Comparison of ENCODE assay signal across 24 cellular contexts in the genomic region with DNA sequence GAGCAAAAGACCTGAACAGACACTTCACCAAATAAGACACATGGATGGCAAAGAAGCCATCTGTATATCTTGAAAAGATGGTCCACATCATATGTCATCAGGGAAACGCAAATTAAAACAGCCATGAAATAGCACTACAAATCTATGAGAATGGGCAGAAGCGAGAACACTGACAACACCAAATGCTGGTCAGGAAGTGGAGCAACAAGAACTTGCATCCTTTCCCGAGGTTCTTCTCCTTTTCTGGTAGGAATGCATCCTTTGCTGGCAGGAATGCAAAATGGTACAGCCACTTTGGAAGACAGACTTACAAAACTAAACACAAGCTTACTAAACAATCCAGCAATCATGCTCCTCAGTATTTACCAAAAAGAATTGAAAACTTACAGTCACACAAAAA.
"Had no signal": no experiment of that assay in that cellular context is flagged by ENCODE, and none has a peak within 500 bp of the region (broad histone marks: within the 10 kb centered on the region; RNA-seq: fewer than 3 reads in every experiment).

No MANE protein-coding gene starts in this region.

- H3K4me1 Mint-ChIP-seq: activated CD4-positive, alpha-beta T cell treated with anti-CD3 and anti-CD28 coated beads for 36 hours; activated T-helper 17 cell treated with anti-CD3 and anti-CD28 coated beads, Interleukin-2, amount 50 U/mL, for 72 hours; mesothelial cell of epicardium; nephron had no signal

- H3K27me3 Mint-ChIP-seq: activated CD4-positive, alpha-beta T cell treated with anti-CD3 and anti-CD28 coated beads for 36 hours; activated naive CD8-positive, alpha-beta T cell treated with anti-CD3 and anti-CD28 coated beads for 36 hours; activated T-cell treated with anti-CD3 and anti-CD28 coated beads, Interleukin-2, amount 50 U/mL, for 24 hours; activated T-helper 17 cell treated with anti-CD3 and anti-CD28 coated beads, Interleukin-2, amount 50 U/mL, for 72 hours; central memory CD8-positive, alpha-beta T cell had no signal

- DNase-seq: activated CD4-positive, alpha-beta T cell treated with anti-CD3 and anti-CD28 coated beads for 36 hours; activated CD4-positive, alpha-beta T cell treated with anti-CD3 and anti-CD28 coated beads, Interleukin-2, amount 50 U/mL, for 4 hours; activated CD8-positive, alpha-beta memory T cell treated with anti-CD3 and anti-CD28 coated beads for 24 hours; activated CD8-positive, alpha-beta memory T cell treated with anti-CD3 and anti-CD28 coated beads, Interleukin-2, amount 50 U/mL, for 4 hours; activated naive CD4-positive, alpha-beta T cell; activated naive CD8-positive, alpha-beta T cell treated with anti-CD3 and anti-CD28 coated beads for 36 hours; activated T-cell treated with anti-CD3 and anti-CD28 coated beads, Interleukin-2, amount 50 U/mL, for 24 hours; effector memory CD4-positive, alpha-beta T cell; glutamatergic neuron; hypothalamus; left ventricle myocardium superior; mammary epithelial cell; pancreas; psoas muscle; stimulated activated CD4-positive, alpha-beta T cell treated with anti-CD3 and anti-CD28 coated beads, Interleukin-4, amount 100 ng/mL, for 24 hours; stimulated activated naive CD4-positive, alpha-beta T cell treated with Interleukin-2 at 50 U/mL for 16 hours; upper lobe of right lung had no signal

- H3K27ac Mint-ChIP-seq: activated CD4-positive, alpha-beta T cell treated with anti-CD3 and anti-CD28 coated beads for 36 hours; activated naive CD8-positive, alpha-beta T cell treated with anti-CD3 and anti-CD28 coated beads for 36 hours; activated T-cell treated with anti-CD3 and anti-CD28 coated beads, Interleukin-2, amount 50 U/mL, for 24 hours; activated T-helper 17 cell treated with anti-CD3 and anti-CD28 coated beads, Interleukin-2, amount 50 U/mL, for 72 hours; mesothelial cell of epicardium; nephron; T-helper 2 cell treated with Interferon-gamma antibody and Interleukin-4, amounts not matched to agents 5 μg/mL and 100 μg/mL, for 36 hours; WTC11 had no signal

- H3K9me3 Mint-ChIP-seq: activated T-cell treated with anti-CD3 and anti-CD28 coated beads, Interleukin-2, amount 50 U/mL, for 24 hours; activated T-helper 17 cell treated with anti-CD3 and anti-CD28 coated beads, Interleukin-2, amount 50 U/mL, for 72 hours had no signal

- H3K36me3 Mint-ChIP-seq: mesothelial cell of epicardium had no signal

- H3K4me3 Mint-ChIP-seq: activated CD4-positive, alpha-beta T cell treated with anti-CD3 and anti-CD28 coated beads for 36 hours; activated naive CD8-positive, alpha-beta T cell treated with anti-CD3 and anti-CD28 coated beads for 36 hours; activated T-cell treated with anti-CD3 and anti-CD28 coated beads, Interleukin-2, amount 50 U/mL, for 24 hours; activated T-helper 17 cell treated with anti-CD3 and anti-CD28 coated beads, Interleukin-2, amount 50 U/mL, for 72 hours; central memory CD8-positive, alpha-beta T cell; mesothelial cell of epicardium; nephron; T-helper 2 cell treated with Interferon-gamma antibody and Interleukin-4, amounts not matched to agents 5 μg/mL and 100 μg/mL, for 36 hours; WTC11 had no signal

- ATAC-seq: activated CD4-positive, alpha-beta T cell treated with anti-CD3 and anti-CD28 coated beads for 36 hours; activated T-helper 17 cell treated with anti-CD3 and anti-CD28 coated beads, Interleukin-2, amount 50 U/mL, for 72 hours; esophagus mucosa; left ventricle myocardium superior; pancreas; psoas muscle; upper lobe of right lung; WTC11 had no signal
